In genomic region chr1:158491372-158491771, GRCh38 we compare ENCODE assay signal across 8 cellular contexts. TPM values are rescaled to one million over a fixed set of nuclear protein-coding genes. Genes with fewer than 3 reads are reported as not detected.
"Had no signal": no experiment of that assay in that cellular context is flagged by ENCODE, and none has a peak within 500 bp of the region (broad histone marks: within the 10 kb centered on the region; RNA-seq: fewer than 3 reads in every experiment).

No MANE protein-coding gene starts in this region.

- DNase-seq: H9, HCEC 1CT, IMR-90, KG1 had no signal

- H3K4me2 ChIP-seq: GM23338 had no signal

- H3K27ac Mint-ChIP-seq: GM23338, H9 had no signal

- H3K9me3 Mint-ChIP-seq: GM23338, H9 had no signal

- H2AFZ ChIP-seq: GM23338 had no signal

- H3K4me3 Mint-ChIP-seq: GM23338, H9 had no signal

- H3K4me3 ChIP-seq: GM23338, K562 had no signal

- ATAC-seq: GM23338, K562 had no signal

RNA-seq across cellular contexts. Expression of gene OR10R2, which starts 19.4 kb away (rescaled TPM):
- total RNA-seq: GM23338, H1, H9, HT-29, IMR-90, K562 had no signal

RNA-seq across cellular contexts. Expression of gene OR10K1, which starts 29.7 kb away (rescaled TPM):
- total RNA-seq: GM23338, H1, H9, HT-29, IMR-90, K562 had no signal
